Comparison of ENCODE assay signal across 8 cellular contexts in the genomic region with DNA sequence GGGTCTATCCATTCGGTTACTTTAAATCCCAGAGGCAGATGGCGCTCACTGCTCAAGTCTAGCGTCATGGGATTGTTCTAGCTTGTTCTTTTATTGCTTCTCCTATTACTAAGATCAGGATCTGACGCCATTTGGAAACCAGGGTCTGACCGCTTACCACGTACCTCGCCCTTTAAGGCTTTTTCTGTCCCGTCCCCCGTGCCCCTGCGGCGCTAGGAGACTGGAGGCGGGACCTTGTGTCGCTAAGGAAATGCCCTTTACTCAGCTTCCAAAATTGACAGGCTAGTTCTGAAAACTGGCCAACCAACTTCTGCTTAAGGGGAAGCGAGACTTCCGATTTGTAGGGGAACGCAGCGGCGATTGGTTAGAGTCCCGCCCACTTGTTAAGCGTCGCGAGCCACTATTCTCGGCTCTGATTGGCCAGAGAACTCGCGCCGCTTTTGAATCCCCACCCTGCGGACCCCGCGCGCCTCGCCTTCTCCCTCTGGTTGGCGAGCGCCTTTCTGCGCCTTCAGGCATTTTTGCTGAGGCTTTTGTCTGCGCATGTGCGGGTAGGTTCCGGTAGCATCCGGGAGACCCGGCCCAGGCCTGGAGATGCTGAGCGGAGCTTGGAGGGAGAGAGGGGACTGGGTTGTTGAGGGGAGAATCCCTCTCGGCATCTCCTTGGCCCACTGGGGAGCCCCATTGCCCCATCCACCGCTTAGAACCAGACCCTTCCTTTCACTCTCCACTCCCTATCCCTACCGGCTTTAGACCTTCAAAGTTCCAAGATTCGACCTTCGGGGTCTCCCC. TPM values are rescaled to one million over a fixed set of nuclear protein-coding genes. Genes with fewer than 3 reads are reported as not detected.
DNase-seq lines count a peak whose midpoint lies in the region; ATAC-seq and TF ChIP-seq lines count a peak whose summit lies in the region.

No MANE protein-coding gene starts in this region.

- peaks cover 5% of the 10 kb centered on the region for H3K79me2 ChIP-seq in OCI-LY3 (ENCODE audit: low read length)

- ATAC-seq in HG03457 (IDR thresholded peaks at IDR 0.05; ENCODE audit: unreplicated experiment) = peak; percentile 67

- peak overlapping the region; percentile 81 to 92 (median 85) for H3K4me2 ChIP-seq in BLaER1 treated with 17β-estradiol and CSF1 and Interleukin-3, amounts not matched to agents 10 nM and 100 nM
- peak overlapping the region; percentile 98 for H3K4me2 ChIP-seq in OCI-LY3 (ENCODE audit: low read length)

- TF ChIP-seq CTCF in OCI-LY3 (IDR thresholded peaks at IDR 0.05; ENCODE audit: low read depth, low read length) = peak; percentile 60

- 0 out of 22 replicates have a peak, but pooled peaks cover 0 to 7% (median 0%) of the 10 kb centered on the region in 11 experiments for H3K9me3 ChIP-seq in BLaER1 treated with 17β-estradiol and CSF1 and Interleukin-3, amounts not matched to agents 10 nM and 100 nM (replicated peaks in 1 of 11)
- H3K9me3 ChIP-seq in OCI-LY3 (ENCODE audit: insufficient read depth, low read length) (no peaks in the 10 kb centered on the region), mononuclear cell (ENCODE audit: low read depth, low read length) (no peaks in the 10 kb centered on the region)

- peak; percentile 89 for DNase-seq in GM19240 (ENCODE audit: insufficient read length, low spot score)
- DNase-seq in activated T-cell treated with anti-CD3 and anti-CD28 coated beads for 24 hours (ENCODE audit: low read depth) = peak; percentile 86
- DNase-seq in epithelial cell of prostate (ENCODE audit: low read depth, low spot score) = peak; percentile 93
- peak; percentile 93 to 96 for DNase-seq in stimulated activated CD8-positive, alpha-beta memory T cell treated with anti-CD3 and anti-CD28 coated beads, Interleukin-2, amount 100 ng/mL, for 48 hours (ENCODE audit: low read depth in 2 of 2)

- H3K36me3 ChIP-seq in BLaER1 treated with 17β-estradiol and CSF1 and Interleukin-3, amounts not matched to agents 10 nM and 100 nM = no peaks in the 10 kb centered on the region
- no peaks in the 10 kb centered on the region for H3K36me3 ChIP-seq in OCI-LY3 (replicated peaks; ENCODE audit: low read depth, low read length)

- peak overlapping the region; percentile 62 to 94 (median 87) for H3K27ac ChIP-seq in BLaER1 treated with 17β-estradiol and CSF1 and Interleukin-3, amounts not matched to agents 10 nM and 100 nM
- H3K27ac ChIP-seq in OCI-LY3 (ENCODE audit: low read length) (peak overlapping the region; percentile 87), epithelial cell of prostate (peak overlapping the region; percentile 59)

- H3K9ac ChIP-seq in BLaER1 treated with 17β-estradiol and CSF1 and Interleukin-3, amounts not matched to agents 10 nM and 100 nM = peak overlapping the region; percentile 64 to 89 (median 82); a peak in 21 of 22 replicates
- H3K9ac ChIP-seq in OCI-LY3 (ENCODE audit: low read length) = peak overlapping the region; percentile 98

- H3K27me3 ChIP-seq in BLaER1 treated with 17β-estradiol and CSF1 and Interleukin-3, amounts not matched to agents 10 nM and 100 nM = no peaks in the 10 kb centered on the region
- H3K27me3 ChIP-seq in OCI-LY3 (ENCODE audit: low read depth, low read length) (no peaks in the 10 kb centered on the region), mononuclear cell (ENCODE audit: insufficient read depth, low read length) (no peaks in the 10 kb centered on the region)

- H2AFZ ChIP-seq in OCI-LY3 (ENCODE audit: low read depth, low read length) = peak overlapping the region; percentile 70

- peak overlapping the region; percentile 47 to 72 (median 60) for H3K4me3 ChIP-seq in BLaER1 treated with 17β-estradiol and CSF1 and Interleukin-3, amounts not matched to agents 10 nM and 100 nM
- peak overlapping the region; percentile 95 for H3K4me3 ChIP-seq in OCI-LY3 (ENCODE audit: low read length)
- peak overlapping the region; percentile 35 for H3K4me3 ChIP-seq in mononuclear cell (ENCODE audit: low read length)

- peaks cover 20 to 47% (median 35%) of the 10 kb centered on the region in 10 experiments; a peak in 19 of 20 replicates for H3K4me1 ChIP-seq in BLaER1 treated with 17β-estradiol and CSF1 and Interleukin-3, amounts not matched to agents 10 nM and 100 nM
- H3K4me1 ChIP-seq in OCI-LY3 (ENCODE audit: low read length) (peaks cover 28% of the 10 kb centered on the region), mononuclear cell (ENCODE audit: insufficient read depth, low read length) (peaks cover 42% of the 10 kb centered on the region)

- H4K20me1 ChIP-seq in BLaER1 treated with 17β-estradiol and CSF1 and Interleukin-3, amounts not matched to agents 10 nM and 100 nM = no peaks in the 10 kb centered on the region
- H4K20me1 ChIP-seq in OCI-LY3 (ENCODE audit: insufficient read depth, low read length) = no peaks in the 10 kb centered on the region

RNA-seq across cellular contexts. Expression of a gene that starts 3.9 kb away (rescaled TPM):
- 0.21 TPM for total RNA-seq in mononuclear cell

RNA-seq across cellular contexts. Expression of a gene that starts 6.5 kb away (rescaled TPM):
- 0.21 TPM for total RNA-seq in mononuclear cell

RNA-seq across cellular contexts. Expression of a gene that starts 21.8 kb away (rescaled TPM):
- 119 TPM for total RNA-seq in mononuclear cell

RNA-seq across cellular contexts. Expression of a gene that starts 23.2 kb away (rescaled TPM):
- 12.0 TPM for total RNA-seq in mononuclear cell

RNA-seq across cellular contexts. Expression of a gene that starts 25.4 kb away (rescaled TPM):
- total RNA-seq in mononuclear cell = 0.10 TPM

Comparison
In these comparisons a context has a peak if more than half of its experiments do, and no peak if none do; other contexts are left out.
1. Peak in every context shown above with its lines: DNase-seq, ATAC-seq, H3K4me3 ChIP-seq and H3K27ac ChIP-seq.
2. H3K4me3 ChIP-seq: peak in every context shown above with its lines; median percentile 95 in OCI-LY3; 60 in BLaER1 treated with 17β-estradiol and CSF1 and Interleukin-3, amounts not matched to agents 10 nM and 100 nM; 35 in mononuclear cell.